In the genomic region with DNA sequence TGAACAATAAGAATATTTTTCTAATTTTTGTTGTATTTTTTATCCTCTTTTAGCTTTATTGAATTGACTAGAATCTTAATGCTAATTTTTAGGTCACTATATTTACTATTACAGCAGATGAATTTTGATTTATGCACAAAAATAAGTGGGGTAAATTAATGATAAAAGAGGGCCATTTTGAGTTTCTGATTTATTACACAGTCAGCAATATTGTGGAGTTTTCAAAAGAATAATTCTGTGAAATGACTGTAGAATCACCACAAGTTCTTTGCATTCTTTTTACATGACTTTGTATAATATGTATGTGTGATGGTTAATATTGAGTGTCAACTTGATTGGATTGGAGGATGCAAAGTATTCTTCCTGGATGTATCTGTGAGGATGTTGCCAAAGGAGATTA, we compare ENCODE assay signal across 12 cellular contexts.
DNase-seq lines count a peak whose midpoint lies in the region; TF ChIP-seq lines count a peak whose summit lies in the region.
"Had no signal": no experiment of that assay in that cellular context is flagged by ENCODE, and none has a peak within 500 bp of the region (broad histone marks: within the 10 kb centered on the region; RNA-seq: fewer than 3 reads in every experiment).

No MANE protein-coding gene starts in this region.

- no peaks in the 10 kb centered on the region for H3K4me1 ChIP-seq in adrenal gland (replicated peaks in 1 of 2)
- H3K4me1 ChIP-seq: BLaER1, Caco-2 had no signal

- H3K27me3 ChIP-seq in adrenal gland = no peaks in the 10 kb centered on the region
- H3K27me3 ChIP-seq: BLaER1 had no signal

- no peak for TF ChIP-seq POLR2A in adrenal gland (IDR thresholded peaks at IDR 0.05)

- H3K36me3 ChIP-seq in adrenal gland (replicated peaks in 1 of 2) = no peaks in the 10 kb centered on the region
- H3K36me3 ChIP-seq: BLaER1 had no signal

- H3K4me3 ChIP-seq in AG10803 (ENCODE audit: low read length) = no peak overlapping the region
- no peak overlapping the region for H3K4me3 ChIP-seq in adrenal gland
- H3K4me3 ChIP-seq: BLaER1 had no signal

- no peak overlapping the region for H3K27ac ChIP-seq in adrenal gland
- H3K27ac ChIP-seq: BLaER1 had no signal

- DNase-seq in AG10803 (ENCODE audit: low read depth) (peak; percentile 6), ELR (ENCODE audit: low read depth) (peak; percentile 28), amniotic epithelial cell (ENCODE audit: low read depth) (peak; percentile 2), iris pigment epithelial cell (ENCODE audit: low read depth) (peak; percentile 37), mucosa of gallbladder (ENCODE audit: low spot score) (no peak), adrenal gland (no peak), NCI-H345 treated with DMSO at 0.1 percent for 48 hours (lab: John Stamatoyannopoulos, UW; ENCODE audit: unreplicated experiment) (no peak)
- DNase-seq: AML-193; Caco-2; CD8-positive, alpha-beta memory T cell; DMS53 had no signal

- TF ChIP-seq CTCF in AG10803 (conservative IDR thresholded peaks at IDR 0.05; ENCODE audit: low read length) (no peak), adrenal gland (IDR thresholded peaks at IDR 0.05) (no peak)

- no peaks in the 10 kb centered on the region for H3K9me3 ChIP-seq in adrenal gland (replicated peaks in 1 of 3)
- H3K9me3 ChIP-seq: BLaER1, Caco-2 had no signal

- intact Hi-C loops in adrenal gland (cut with DNase I) = no loop called here

Comparison
In these comparisons a context has a peak if more than half of its experiments do, and no peak if none do; other contexts are left out.
1. DNase-seq: peak in AG10803 (single experiment), ELR (single experiment), amniotic epithelial cell (single experiment) and iris pigment epithelial cell (single experiment); none in mucosa of gallbladder (single experiment), adrenal gland (0 of 7) and NCI-H345 treated with DMSO at 0.1 percent for 48 hours (single experiment).